9 cellular contexts compared by ENCODE assay signal in genomic region chr22:24154826-24155225, GRCh38. TPM values are rescaled to one million over a fixed set of nuclear protein-coding genes. Genes with fewer than 3 reads are reported as not detected.
DNase-seq lines count a peak whose midpoint lies in the region; ATAC-seq and TF ChIP-seq lines count a peak whose summit lies in the region.
"Had no signal": no experiment of that assay in that cellular context is flagged by ENCODE, and none has a peak within 500 bp of the region (broad histone marks: within the 10 kb centered on the region; RNA-seq: fewer than 3 reads in every experiment).

No MANE protein-coding gene starts in this region.

- H3K9me3 Mint-ChIP-seq in activated CD4-positive, alpha-beta memory T cell treated with anti-CD3 and anti-CD28 coated beads, Interleukin-2, amount 10 ng/mL, durations not matched to agents 7 days and 5 days, result no peaks in the 10 kb centered on the region
- no peaks in the 10 kb centered on the region for H3K9me3 Mint-ChIP-seq in activated CD4-positive, alpha-beta memory T cell treated with anti-CD3 and anti-CD28 coated beads for 36 hours
- no peaks in the 10 kb centered on the region for H3K9me3 Mint-ChIP-seq in T-cell

- 86% methylated on average over 5 of the region's 5 CpGs for WGBS in mammary epithelial cell (ENCODE audit: low coverage, missing lambda C conversion rate)

- in situ Hi-C loops in mammary epithelial cell (cut with MboI; ENCODE audit: low sequenced_read_pairs in 2 of 2), result loop anchor here in 1 of 2 donors (25.0 kb wide), 1 partner anchor 168 kb away; the partner anchor contains the start of gene GSTT2
- in situ Hi-C loops in ACHN (cut with HindIII; ENCODE audit: low pct_ligation_motif_present, low pct_unique_long_range_greater_than_20kb, low sequenced_read_pairs), result no loop called here

- H3K36me3 Mint-ChIP-seq in activated CD4-positive, alpha-beta memory T cell treated with anti-CD3 and anti-CD28 coated beads, Interleukin-2, amount 10 ng/mL, durations not matched to agents 7 days and 5 days (ENCODE audit: low read depth), result peaks cover 11% of the 10 kb centered on the region
- peaks cover 2% of the 10 kb centered on the region for H3K36me3 Mint-ChIP-seq in activated CD4-positive, alpha-beta memory T cell treated with anti-CD3 and anti-CD28 coated beads for 36 hours
- no peaks in the 10 kb centered on the region for H3K36me3 Mint-ChIP-seq in T-cell

- POLR2A ChIA-PET in activated CD4-positive, alpha-beta memory T cell treated with anti-CD3 and anti-CD28 coated beads, Interleukin-2, amount 10 ng/mL, durations not matched to agents 7 days and 5 days (lab: Charles Lee), result interaction anchor here (0.8 to 3.4 kb wide), 9 partner anchors 8 to 400 kb away, joined by 3 to 16 read pairs (median 6); partner anchors contain the start of genes CABIN1 and GUCD1
- POLR2A ChIA-PET in activated CD4-positive, alpha-beta memory T cell treated with anti-CD3 and anti-CD28 coated beads for 36 hours (lab: Charles Lee), result no interaction called here
- POLR2A ChIA-PET in T-cell (lab: Charles Lee), result no interaction called here

- DNase-seq in activated CD4-positive, alpha-beta memory T cell treated with anti-CD3 and anti-CD28 coated beads, Interleukin-2, amount 10 ng/mL, durations not matched to agents 7 days and 5 days, result no peak
- DNase-seq in activated CD4-positive, alpha-beta memory T cell treated with anti-CD3 and anti-CD28 coated beads for 36 hours, result no peak
- DNase-seq in T-cell (no peak), mammary epithelial cell (no peak), colonic mucosa (no peak), ACHN (no peak)
- DNase-seq: DMS53 had no signal

- no peak for ATAC-seq in T-cell (replicated peaks in 1 of 4)

- H3K4me1 Mint-ChIP-seq in activated CD4-positive, alpha-beta memory T cell treated with anti-CD3 and anti-CD28 coated beads, Interleukin-2, amount 10 ng/mL, durations not matched to agents 7 days and 5 days, result peaks cover 59% of the 10 kb centered on the region
- peaks cover 63% of the 10 kb centered on the region for H3K4me1 Mint-ChIP-seq in activated CD4-positive, alpha-beta memory T cell treated with anti-CD3 and anti-CD28 coated beads for 36 hours (ENCODE audit: low read depth)
- peaks cover 78 to 84% (median 84%) of the 10 kb centered on the region in 3 donors for H3K4me1 Mint-ChIP-seq in T-cell

- TF ChIP-seq CTCF in mammary epithelial cell (conservative IDR thresholded peaks at IDR 0.05 in 1 of 2, IDR thresholded peaks at IDR 0.05 in 1 of 2; ENCODE audit: extremely low read depth in 1 of 2, insufficient read depth in 1 of 2, low read depth in 1 of 2, low read length in 2 of 2), result no peak
- no peak for TF ChIP-seq CTCF in colonic mucosa (IDR thresholded peaks at IDR 0.05)

- H3K4me1 ChIP-seq in stomach smooth muscle (ENCODE audit: control insufficient read depth, insufficient read depth, low read length), result peaks cover 73% of the 10 kb centered on the region
- H3K4me1 ChIP-seq in mammary epithelial cell (ENCODE audit: insufficient read depth, low read length), result peaks cover 30% of the 10 kb centered on the region
- H3K4me1 ChIP-seq in colonic mucosa, result peaks cover 17% of the 10 kb centered on the region

- H3K27ac Mint-ChIP-seq in activated CD4-positive, alpha-beta memory T cell treated with anti-CD3 and anti-CD28 coated beads, Interleukin-2, amount 10 ng/mL, durations not matched to agents 7 days and 5 days, result peak overlapping the region; percentile 95
- no peak overlapping the region for H3K27ac Mint-ChIP-seq in activated CD4-positive, alpha-beta memory T cell treated with anti-CD3 and anti-CD28 coated beads for 36 hours
- H3K27ac Mint-ChIP-seq in T-cell, result peak overlapping the region; percentile 99

- no peaks in the 10 kb centered on the region for H3K27me3 Mint-ChIP-seq in activated CD4-positive, alpha-beta memory T cell treated with anti-CD3 and anti-CD28 coated beads, Interleukin-2, amount 10 ng/mL, durations not matched to agents 7 days and 5 days
- H3K27me3 Mint-ChIP-seq in activated CD4-positive, alpha-beta memory T cell treated with anti-CD3 and anti-CD28 coated beads for 36 hours, result no peaks in the 10 kb centered on the region
- no peaks in the 10 kb centered on the region for H3K27me3 Mint-ChIP-seq in T-cell

- no peaks in the 10 kb centered on the region for H3K9me3 ChIP-seq in stomach smooth muscle (ENCODE audit: control insufficient read depth in 2 of 2, low read length in 2 of 2)
- H3K9me3 ChIP-seq in mammary epithelial cell (replicated peaks; ENCODE audit: insufficient read depth, low read length), result no peaks in the 10 kb centered on the region
- H3K9me3 ChIP-seq in colonic mucosa, result no peaks in the 10 kb centered on the region

- H4K20me1 ChIP-seq in mammary epithelial cell (ENCODE audit: insufficient read depth, low read length), result no peaks in the 10 kb centered on the region

- CTCF ChIA-PET in activated CD4-positive, alpha-beta memory T cell treated with anti-CD3 and anti-CD28 coated beads, Interleukin-2, amount 10 ng/mL, durations not matched to agents 7 days and 5 days (lab: Charles Lee), result interaction anchor here (1.1 to 5.1 kb wide), 11 partner anchors 13 to 261 kb away, joined by 3 to 51 read pairs (median 6); partner anchors contain the start of gene MIF
- CTCF ChIA-PET in activated CD4-positive, alpha-beta memory T cell treated with anti-CD3 and anti-CD28 coated beads for 36 hours (lab: Charles Lee), result interaction anchor here (0.7 to 8.0 kb wide), 10 partner anchors 9 to 261 kb away, joined by 3 to 102 read pairs (median 6); partner anchors contain the start of genes MIF and SUSD2
- CTCF ChIA-PET in T-cell (lab: Charles Lee), result interaction anchor here (0.6 to 0.9 kb wide), 4 partner anchors 11 to 148 kb away, joined by 4 to 9 read pairs (median 7); no protein-coding TSS in a partner anchor
- CTCF ChIA-PET in mammary epithelial cell (lab: Charles Lee; ENCODE audit: low non-redundant PET), result no interaction called here

- dilution Hi-C loops in mammary epithelial cell (cut with HindIII; ENCODE audit: low sequenced_read_pairs), result loop anchor here (10.0 kb wide), 1 partner anchor 150 kb away; the partner anchor contains the start of gene GSTT4

- H3K27me3 ChIP-seq in layer of hippocampus (ENCODE audit: control insufficient read depth, insufficient read depth, low read length), result no peaks in the 10 kb centered on the region
- no peaks in the 10 kb centered on the region for H3K27me3 ChIP-seq in stomach smooth muscle (ENCODE audit: control insufficient read depth in 1 of 2, insufficient read depth in 2 of 2, low read length in 2 of 2)
- H3K27me3 ChIP-seq in mammary epithelial cell (ENCODE audit: insufficient read depth, low read length), result no peaks in the 10 kb centered on the region
- H3K27me3 ChIP-seq in colonic mucosa, result no peaks in the 10 kb centered on the region

- H2AFZ ChIP-seq in mammary epithelial cell (ENCODE audit: low read depth, low read length), result no peak overlapping the region

- H3K4me3 Mint-ChIP-seq in activated CD4-positive, alpha-beta memory T cell treated with anti-CD3 and anti-CD28 coated beads, Interleukin-2, amount 10 ng/mL, durations not matched to agents 7 days and 5 days, result peak overlapping the region; percentile 31
- H3K4me3 Mint-ChIP-seq in activated CD4-positive, alpha-beta memory T cell treated with anti-CD3 and anti-CD28 coated beads for 36 hours, result no peak overlapping the region
- peak overlapping the region; percentile 76 to 89 (median 79) for H3K4me3 Mint-ChIP-seq in T-cell

- intact Hi-C loops in activated CD4-positive, alpha-beta memory T cell treated with anti-CD3 and anti-CD28 coated beads for 36 hours (cut with micrococcal nuclease), result loop anchor here (10.0 kb wide), 2 partner anchors 170 to 260 kb away; partner anchors contain the start of genes GSTT2 and MIF
- intact Hi-C loops in mammary epithelial cell (cut with micrococcal nuclease) (loop anchor here (5.0 kb wide), 1 partner anchor 48 kb away; no protein-coding TSS in a partner anchor), colonic mucosa (cut with DNase I) (no loop called here)

- H3K4me2 ChIP-seq in mammary epithelial cell (ENCODE audit: insufficient read depth, low read depth, low read length), result no peak overlapping the region

- H3K36me3 ChIP-seq in stomach smooth muscle (ENCODE audit: control insufficient read depth in 2 of 2, insufficient read depth in 2 of 2, low read length in 2 of 2) (no peaks in the 10 kb centered on the region), mammary epithelial cell (ENCODE audit: insufficient read depth, low read length) (no peaks in the 10 kb centered on the region), colonic mucosa (no peaks in the 10 kb centered on the region)

- H3K9ac ChIP-seq in stomach smooth muscle (ENCODE audit: low read length in 2 of 2) (no peak overlapping the region), mammary epithelial cell (ENCODE audit: insufficient read depth, low read length) (no peak overlapping the region), colonic mucosa (ENCODE audit: low read depth in 2 of 2, low read length in 2 of 2) (peak overlapping the region in 1 of 2 donors; percentile 3)

- no TSS peak for BruUV-seq in mammary epithelial cell (replicated peaks; lab: Mats Ljungman, UMichigan)

- H3K79me2 ChIP-seq in mammary epithelial cell (ENCODE audit: insufficient read depth, low read length), result no peaks in the 10 kb centered on the region

- H3K27ac ChIP-seq in layer of hippocampus (ENCODE audit: low read depth, low read length) (peak overlapping the region; percentile 71), stomach smooth muscle (ENCODE audit: low read length) (peak overlapping the region; percentile 67), mammary epithelial cell (ENCODE audit: insufficient read depth, low read depth, low read length) (no peak overlapping the region), colonic mucosa (no peak overlapping the region)

- H3K4me3 ChIP-seq in stomach smooth muscle (ENCODE audit: low read length in 2 of 2) (peak overlapping the region in 1 of 2 donors; percentile 95), mammary epithelial cell (replicated peaks in 1 of 3; ENCODE audit: insufficient read depth in 1 of 3, low read depth in 2 of 3, low read length in 3 of 3) (no peak overlapping the region), colonic mucosa (no peak overlapping the region)

RNA-seq across cellular contexts. Expression of gene SUSD2, which starts 26.5 kb away (rescaled TPM):
- under 1 TPM; 0.23 to 0.63 TPM for total RNA-seq in activated CD4-positive, alpha-beta memory T cell treated with anti-CD3 and anti-CD28 coated beads, Interleukin-2, amount 10 ng/mL, durations not matched to agents 7 days and 5 days
- under 1 TPM; 0.19 to 0.22 TPM for total RNA-seq in activated CD4-positive, alpha-beta memory T cell treated with anti-CD3 and anti-CD28 coated beads for 36 hours
- total RNA-seq in T-cell, result 1 to 10 TPM; 1.3 to 2.3 (median 1.6) TPM
- 1 to 10 TPM; 1.0 to 2.8 TPM for total RNA-seq in mammary epithelial cell
- 0.22 TPM for polyA plus RNA-seq in mammary epithelial cell
- polyA minus RNA-seq in mammary epithelial cell, result 0.10 TPM
- 1 to 10 TPM; 1.2 to 2.4 TPM for total RNA-seq in colonic mucosa

Comparison
In these comparisons a context has a peak if more than half of its experiments do, and no peak if none do; other contexts are left out.
1. H3K27ac ChIP-seq: peak in layer of hippocampus (single experiment) and stomach smooth muscle (single experiment); none in mammary epithelial cell (single experiment) and colonic mucosa (single experiment).